ENCODE assay signal across 23 cellular contexts in the genomic region with DNA sequence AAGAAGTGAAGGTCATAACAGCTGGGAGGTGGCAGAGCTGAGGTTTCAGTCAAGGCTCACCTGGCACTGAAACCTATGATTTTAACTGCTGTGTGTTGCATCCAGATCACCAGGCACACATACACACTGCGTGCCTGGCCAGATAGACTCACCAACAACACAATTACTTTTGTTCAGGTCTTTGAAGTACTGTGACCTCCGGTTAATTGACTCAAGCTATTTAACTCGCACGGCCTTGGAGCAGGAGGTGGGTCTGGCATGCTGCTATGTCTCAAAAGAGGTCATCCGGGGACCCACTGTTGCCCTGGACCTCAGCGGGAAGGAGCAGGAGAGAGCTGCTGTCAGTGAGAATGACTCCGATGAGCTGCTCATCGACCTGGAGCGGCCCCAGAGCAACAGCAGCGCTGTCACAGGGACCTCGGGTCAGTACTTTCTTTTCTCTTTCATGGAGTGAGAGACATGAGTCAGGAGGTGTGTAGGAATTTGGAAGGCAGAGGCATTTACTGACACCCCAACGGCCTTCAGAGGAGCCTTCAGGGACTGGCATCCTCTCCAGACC.
DNase-seq lines count a peak whose midpoint lies in the region; ATAC-seq, FAIRE-seq and TF ChIP-seq lines count a peak whose summit lies in the region.
"Had no signal": no experiment of that assay in that cellular context is flagged by ENCODE, and none has a peak within 500 bp of the region (broad histone marks: within the 10 kb centered on the region; RNA-seq: fewer than 3 reads in every experiment).

No MANE protein-coding gene starts in this region.

- H3K79me2 ChIP-seq in HepG2 (ENCODE audit: insufficient read depth, low read length), result no peaks in the 10 kb centered on the region
- no peaks in the 10 kb centered on the region for H3K79me2 ChIP-seq in osteoblast (ENCODE audit: insufficient read depth, low read length)
- H3K79me2 ChIP-seq in MM.1S (ENCODE audit: low read length), result no peaks in the 10 kb centered on the region

- no peak for TF ChIP-seq RAD21 in HepG2 (CRISPR knock-in tag; IDR thresholded peaks at IDR 0.05)

- H3K4me3 ChIP-seq in HepG2 (replicated peaks in 1 of 3; ENCODE audit: insufficient read depth in 1 of 3, low read depth in 2 of 3, low read length in 3 of 3) (peak overlapping the region in 2 of 3 experiments; percentile 10 to 52; a peak in 1 of 6 replicates), right lobe of liver (no peak overlapping the region), osteoblast (ENCODE audit: insufficient read depth, low read length) (no peak overlapping the region), MM.1S (ENCODE audit: low read length) (no peak overlapping the region)
- H3K4me3 ChIP-seq: GM12878 had no signal

- in situ Hi-C loops in HepG2 (cut with HindIII; ENCODE audit: extremely low pct_ligation_motif_present, low pct_unique_long_range_greater_than_20kb), result no loop called here

- peak; percentile 50 for FAIRE-seq in HepG2 (lab: Jason Lieb, UNC)
- FAIRE-seq: GM12878 had no signal

- CTCF ChIA-PET in HepG2 (lab: Yijun Ruan, JAX; ENCODE audit: low intra/inter-chr PET ratio, low total read pairs), result no interaction called here

- H3K36me3 ChIP-seq in HepG2 (replicated peaks in 1 of 2; ENCODE audit: control insufficient read depth in 1 of 2, insufficient read depth in 2 of 2, low read length in 2 of 2) (no peaks in the 10 kb centered on the region), right lobe of liver (no peaks in the 10 kb centered on the region), osteoblast (ENCODE audit: insufficient read depth, low read length) (no peaks in the 10 kb centered on the region), MM.1S (replicated peaks; ENCODE audit: insufficient read depth, low read length) (no peaks in the 10 kb centered on the region)

- intact Hi-C loops in HepG2 (cut with micrococcal nuclease; ENCODE audit: unreplicated experiment) (no loop called here), right lobe of liver (cut with DNase I) (no loop called here)

- WGBS in HepG2 (ENCODE audit: low lambda C conversion rate), result 0% methylated on average over 12 of the region's 12 CpGs
- WGBS in right lobe of liver (ENCODE audit: insufficient coverage, low coverage, low lambda C conversion rate, missing lambda C conversion rate), result 82% methylated on average over 2 of the region's 12 CpGs

- H3K27ac ChIP-seq in HepG2 (ENCODE audit: extremely low read length, insufficient read depth, low read length) (no peak overlapping the region), right lobe of liver (no peak overlapping the region), osteoblast (ENCODE audit: low read depth, low read length) (no peak overlapping the region), MM.1S (ENCODE audit: low read length) (no peak overlapping the region)
- H3K27ac ChIP-seq: 22Rv1, C4-2B had no signal

- H3K4me1 ChIP-seq in HepG2 (ENCODE audit: insufficient read depth, low read length) (peaks cover 40% of the 10 kb centered on the region), right lobe of liver (no peaks in the 10 kb centered on the region), osteoblast (ENCODE audit: insufficient read depth, low read length) (no peaks in the 10 kb centered on the region), MM.1S (ENCODE audit: low read length) (no peaks in the 10 kb centered on the region)

- no peak for TF ChIP-seq EP300 in HepG2 (IDR thresholded peaks at IDR 0.05; ENCODE audit: low read depth in 2 of 2, low read length in 2 of 2)
- no peak for TF ChIP-seq EP300 in HepG2 (CRISPR knock-in tag; IDR thresholded peaks at IDR 0.05; ENCODE audit: borderline replicate concordance)

- TF ChIP-seq POLR2A in HepG2 (IDR thresholded peaks at IDR 0.05; ENCODE audit: insufficient read depth in 1 of 2, low read depth in 2 of 2, low read length in 2 of 2) (no peak), right lobe of liver (IDR thresholded peaks at IDR 0.05) (no peak)

- peak; percentile 78 for ATAC-seq in HepG2
- ATAC-seq in right lobe of liver, result no peak
- no peak for ATAC-seq in GM18858 (IDR thresholded peaks at IDR 0.05; ENCODE audit: unreplicated experiment)
- ATAC-seq: CD8-positive, alpha-beta T cell; GM12878; PC-3 had no signal

- H2AFZ ChIP-seq in HepG2 (ENCODE audit: low read length), result peak overlapping the region; percentile 51
- H2AFZ ChIP-seq in osteoblast (ENCODE audit: low read length), result no peak overlapping the region
- H2AFZ ChIP-seq in MM.1S (ENCODE audit: low read length), result no peak overlapping the region

- H3K9me3 ChIP-seq in HepG2 (ENCODE audit: low read length) (no peaks in the 10 kb centered on the region), right lobe of liver (no peaks in the 10 kb centered on the region), osteoblast (ENCODE audit: low read depth, low read length) (no peaks in the 10 kb centered on the region), MM.1S (replicated peaks; ENCODE audit: insufficient read depth, low read length) (no peaks in the 10 kb centered on the region)
- H3K9me3 ChIP-seq: SK-N-SH had no signal

- POLR2A ChIA-PET in HepG2 (lab: Yijun Ruan, JAX), result interaction anchor here (1.3 kb wide), 1 partner anchor 104 kb away, joined by 3 read pairs; the partner anchor contains the start of gene ESCO1

- H3F3A ChIP-seq in MM.1S (ENCODE audit: insufficient read depth, low read length), result no peaks in the 10 kb centered on the region

- H4K20me1 ChIP-seq in HepG2 (ENCODE audit: insufficient read depth, low read length) (no peaks in the 10 kb centered on the region), osteoblast (ENCODE audit: insufficient read depth, low read length) (no peaks in the 10 kb centered on the region), MM.1S (ENCODE audit: insufficient read depth, low read length) (no peaks in the 10 kb centered on the region)

- H3K9me2 ChIP-seq in MM.1S (replicated peaks; ENCODE audit: insufficient read depth, low read length), result no peaks in the 10 kb centered on the region
- H3K9me2 ChIP-seq: SK-N-SH had no signal

- peak overlapping the region; percentile 67 for H3K4me2 ChIP-seq in HepG2 (ENCODE audit: low read depth, low read length)
- H3K4me2 ChIP-seq in osteoblast (ENCODE audit: insufficient read depth, low read length), result no peak overlapping the region
- H3K4me2 ChIP-seq in MM.1S (ENCODE audit: low read depth, low read length), result no peak overlapping the region
- H3K4me2 ChIP-seq: SK-N-SH had no signal

- H3K9ac ChIP-seq in HepG2 (ENCODE audit: insufficient read depth, low read depth, low read length) (no peak overlapping the region), MM.1S (ENCODE audit: low read length) (no peak overlapping the region)
- H3K9ac ChIP-seq: SK-N-SH had no signal

- BruUV-seq in HepG2 (replicated peaks; lab: Mats Ljungman, UMichigan), result no TSS peak

- H3K27me3 ChIP-seq in HepG2 (ENCODE audit: control insufficient read depth in 1 of 2, insufficient read depth in 2 of 2, low read length in 2 of 2) (no peaks in the 10 kb centered on the region), right lobe of liver (no peaks in the 10 kb centered on the region), osteoblast (ENCODE audit: insufficient read depth, low read length) (peaks cover 22% of the 10 kb centered on the region), MM.1S (replicated peaks; ENCODE audit: insufficient read depth, low read length) (no peaks in the 10 kb centered on the region)

- TF ChIP-seq CTCF in HepG2 (CRISPR knock-in tag; IDR thresholded peaks at IDR 0.05) (no peak), right lobe of liver (IDR thresholded peaks at IDR 0.05) (no peak), osteoblast (IDR thresholded peaks at IDR 0.05; ENCODE audit: extremely low read depth, low read depth, low read length) (no peak), MM.1S (IDR thresholded peaks at IDR 0.05; ENCODE audit: low read length) (no peak)

- DNase-seq in NCI-H1105 (lab: John Stamatoyannopoulos, UW) (peak; percentile 49), NCI-H1105 treated with DMSO at 0.1 percent for 48 hours (lab: John Stamatoyannopoulos, UW) (no peak), HepG2 (ENCODE audit: low spot score) (peak; percentile 52), right lobe of liver (no peak), osteoblast (ENCODE audit: insufficient read length, low spot score, missing footprints) (peak; percentile 52), MM.1S (no peak), T1000 (lab: John Stamatoyannopoulos, UW) (no peak)
- DNase-seq: CD8-positive, alpha-beta T cell; DMS 273 treated with DMSO at 0.1 percent for 48 hours; DMS79; EL; GDM1; Karpas-422; NCI-H1436; NCI-H1930; NCI-H526 treated with DMSO at 0.1 percent for 48 hours; PC-3; SK-N-SH; SW 1271 had no signal

TF ChIP-seq in HepG2, 621 proteins besides CTCF, POLR2A, EP300 and RAD21 (continues in another document):
- TF ChIP-seq, protein P1, sequence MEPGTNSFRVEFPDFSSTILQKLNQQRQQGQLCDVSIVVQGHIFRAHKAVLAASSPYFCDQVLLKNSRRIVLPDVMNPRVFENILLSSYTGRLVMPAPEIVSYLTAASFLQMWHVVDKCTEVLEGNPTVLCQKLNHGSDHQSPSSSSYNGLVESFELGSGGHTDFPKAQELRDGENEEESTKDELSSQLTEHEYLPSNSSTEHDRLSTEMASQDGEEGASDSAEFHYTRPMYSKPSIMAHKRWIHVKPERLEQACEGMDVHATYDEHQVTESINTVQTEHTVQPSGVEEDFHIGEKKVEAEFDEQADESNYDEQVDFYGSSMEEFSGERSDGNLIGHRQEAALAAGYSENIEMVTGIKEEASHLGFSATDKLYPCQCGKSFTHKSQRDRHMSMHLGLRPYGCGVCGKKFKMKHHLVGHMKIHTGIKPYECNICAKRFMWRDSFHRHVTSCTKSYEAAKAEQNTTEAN (CRISPR knock-in tag; conservative IDR thresholded peaks at IDR 0.05), result no peak
- TF ChIP-seq HDAC2 (CRISPR knock-in tag; IDR thresholded peaks at IDR 0.05), result peak; percentile 24; the same call in 1 of the 2 replicates
- no peak for TF ChIP-seq FOXP1 (IDR thresholded peaks at IDR 0.05)
- TF ChIP-seq FOXP1 (CRISPR knock-in tag; IDR thresholded peaks at IDR 0.05), result peak; percentile 17; the same call in 1 of the 2 replicates
- TF ChIP-seq SALL2 (CRISPR knock-in tag; IDR thresholded peaks at IDR 0.05), result no peak
- peak; percentile 41; the same call in 1 of the 2 replicates for TF ChIP-seq TCF7 (IDR thresholded peaks at IDR 0.05; ENCODE audit: low read depth)
- TF ChIP-seq ELF4 (CRISPR knock-in tag; IDR thresholded peaks at IDR 0.05; ENCODE audit: borderline replicate concordance), result no peak
- TF ChIP-seq PBX2 (CRISPR knock-in tag; IDR thresholded peaks at IDR 0.05), result no peak

Comparison
In these comparisons a context has a peak if more than half of its experiments do, and no peak if none do; other contexts are left out.
1. DNase-seq: peak in NCI-H1105 (single experiment), HepG2 (single experiment) and osteoblast (single experiment); none in NCI-H1105 treated with DMSO at 0.1 percent for 48 hours (single experiment), right lobe of liver (0 of 3), MM.1S (single experiment) and T1000 (single experiment).
2. H3K4me3 ChIP-seq: peak in HepG2 (2 of 3); none in right lobe of liver (0 of 3), osteoblast (single experiment) and MM.1S (single experiment).